Comparison of ENCODE assay signal across 1 cellular context in genomic region chr10:103968441-103969391, GRCh38.
TF ChIP-seq lines count a peak whose summit lies in the region.

No MANE protein-coding gene starts in this region.

TF ChIP-seq in SK-N-SH treated with all-trans-retinoic acid at 6 μM for 48 hours, 23 proteins besides CTCF, POLR2A, EP300 and RAD21 (continued from another document):
- TF ChIP-seq PPARA (CRISPR knock-in tag; IDR thresholded peaks at IDR 0.05; ENCODE audit: borderline replicate concordance) (no peak), CSDC2 (CRISPR knock-in tag; IDR thresholded peaks at IDR 0.05) (no peak)
